Comparison of ENCODE assay signal across 9 cellular contexts in genomic region chr7:95331004-95331337, GRCh38. TPM values are rescaled to one million over a fixed set of nuclear protein-coding genes. Genes with fewer than 3 reads are reported as not detected.
DNase-seq lines count a peak whose midpoint lies in the region; ATAC-seq, FAIRE-seq and TF ChIP-seq lines count a peak whose summit lies in the region.
"Had no signal": no experiment of that assay in that cellular context is flagged by ENCODE, and none has a peak within 500 bp of the region (broad histone marks: within the 10 kb centered on the region; RNA-seq: fewer than 3 reads in every experiment).

No MANE protein-coding gene starts in this region.

- no peak for TF ChIP-seq RAD21 in IMR-90 (IDR thresholded peaks at IDR 0.05; ENCODE audit: low read length)

- no peak overlapping the region for H3K14ac ChIP-seq in IMR-90 (replicated peaks; ENCODE audit: low read depth, low read length)

- POLR2A ChIA-PET in CD8-positive, alpha-beta T cell (lab: Charles Lee) = no interaction called here
- POLR2A ChIA-PET in IMR-90 (lab: Charles Lee; ENCODE audit: unreplicated experiment) = no interaction called here

- no CpG with 5 or more reads among the region's 1 CpG for WGBS in IMR-90 (ENCODE audit: extremely low coverage in 2 of 2, insufficient read length in 1 of 2), 2 experiments

- H3K36me3 ChIP-seq in CD8-positive, alpha-beta T cell (ENCODE audit: insufficient read depth, low read length) = no peaks in the 10 kb centered on the region
- H3K36me3 ChIP-seq in IMR-90 (ENCODE audit: control insufficient read depth, insufficient read depth, low read length) = no peaks in the 10 kb centered on the region

- intact Hi-C loops in CD8-positive, alpha-beta T cell (cut with DNase I, micrococcal nuclease) = loop anchor here in 1 of 2 experiments (5.0 kb wide), 1 partner anchor 106 kb away; the partner anchor contains the start of gene PON2
- intact Hi-C loops in IMR-90 (cut with micrococcal nuclease) (no loop called here), CD14-positive monocyte (cut with micrococcal nuclease) (no loop called here)

- H3K4me1 ChIP-seq in CD8-positive, alpha-beta T cell (ENCODE audit: insufficient read depth, low read length) = peaks cover 5% of the 10 kb centered on the region
- H3K4me1 ChIP-seq in IMR-90 (ENCODE audit: control insufficient read depth, insufficient read depth, low read length) = no peaks in the 10 kb centered on the region

- H3K9me3 Mint-ChIP-seq in CD8-positive, alpha-beta T cell = no peaks in the 10 kb centered on the region
- H3K9me3 Mint-ChIP-seq in immature natural killer cell (no peaks in the 10 kb centered on the region), CD14-positive monocyte (peaks cover 0 to 2% (median 0%) of the 10 kb centered on the region in 7 donors), chondrocyte (ENCODE audit: low read depth) (peaks cover 3% of the 10 kb centered on the region)

- peak overlapping the region; percentile 26 for H3K4me3 ChIP-seq in CD8-positive, alpha-beta T cell (ENCODE audit: low read depth, low read length)
- H3K4me3 ChIP-seq in IMR-90 (ENCODE audit: insufficient read depth, low read depth, low read length) = no peak overlapping the region

- H4K20me1 ChIP-seq in IMR-90 (ENCODE audit: insufficient read depth, low read length) = no peaks in the 10 kb centered on the region

- peaks cover 11% of the 10 kb centered on the region for H3K4me1 Mint-ChIP-seq in CD8-positive, alpha-beta T cell (ENCODE audit: low read depth)
- H3K4me1 Mint-ChIP-seq in immature natural killer cell = peaks cover 11 to 17% of the 10 kb centered on the region in 2 donors
- H3K4me1 Mint-ChIP-seq in CD14-positive monocyte = peaks cover 6% of the 10 kb centered on the region
- H3K4me1 Mint-ChIP-seq in chondrocyte (ENCODE audit: low read depth) = peaks cover 27% of the 10 kb centered on the region

- no peaks in the 10 kb centered on the region for H3K9me3 ChIP-seq in CD8-positive, alpha-beta T cell (ENCODE audit: low read length)
- H3K9me3 ChIP-seq in IMR-90 (ENCODE audit: control insufficient read depth, insufficient read depth, low read length) = no peaks in the 10 kb centered on the region

- no peak overlapping the region for H3K23ac ChIP-seq in IMR-90 (ENCODE audit: low read depth, low read length)

- no peak overlapping the region for H3K4ac ChIP-seq in IMR-90 (ENCODE audit: low read depth, low read length)

- H4K91ac ChIP-seq in IMR-90 (ENCODE audit: insufficient read depth, low read depth, low read length) = no peak overlapping the region

- no peak overlapping the region for H3K27ac ChIP-seq in CD8-positive, alpha-beta T cell (ENCODE audit: low read depth, low read length)
- H3K27ac ChIP-seq in IMR-90 (ENCODE audit: insufficient read depth, low read length) = no peak overlapping the region

- H2BK15ac ChIP-seq in IMR-90 (ENCODE audit: low read depth, low read length) = no peak overlapping the region

- ATAC-seq in CD8-positive, alpha-beta T cell = no peak
- ATAC-seq in GM21447 (IDR thresholded peaks at IDR 0.05; ENCODE audit: unreplicated experiment) (peak; percentile 24), IMR-90 (ENCODE audit: low read depth) (no peak), HG02571 (IDR thresholded peaks at IDR 0.05; ENCODE audit: unreplicated experiment) (no peak)

- TF ChIP-seq CTCF in CD8-positive, alpha-beta T cell (IDR thresholded peaks at IDR 0.05) = no peak
- TF ChIP-seq CTCF in IMR-90 (conservative IDR thresholded peaks at IDR 0.05; ENCODE audit: low read depth, low read length) = no peak
- TF ChIP-seq CTCF in CD14-positive monocyte (IDR thresholded peaks at IDR 0.05) = no peak
- TF ChIP-seq CTCF in chondrocyte (IDR thresholded peaks at IDR 0.05) = no peak

- CTCF ChIA-PET in CD8-positive, alpha-beta T cell (lab: Charles Lee) = interaction anchor here (0.7 to 0.8 kb wide), 2 partner anchors 10 to 145 kb away, joined by 3 to 4 read pairs; no protein-coding TSS in a partner anchor
- CTCF ChIA-PET in IMR-90 (lab: Yijun Ruan, JAX) = no interaction called here

- peak overlapping the region; percentile 74 for H3K27ac Mint-ChIP-seq in CD8-positive, alpha-beta T cell
- H3K27ac Mint-ChIP-seq in immature natural killer cell (peak overlapping the region; percentile 49 to 90 (median 85)), CD14-positive monocyte (no peak overlapping the region), chondrocyte (ENCODE audit: unreplicated experiment) (no peak overlapping the region)

- H3K79me1 ChIP-seq in IMR-90 (ENCODE audit: low read depth in 1 of 2, low read length in 2 of 2) = no peaks in the 10 kb centered on the region

- H2BK120ac ChIP-seq in IMR-90 (ENCODE audit: low read depth, low read length) = no peak overlapping the region

- FAIRE-seq in HTR-8/SVneo (lab: Jason Lieb, UNC) = no peak

- H3K9me1 ChIP-seq in IMR-90 (ENCODE audit: insufficient read depth, low read length) = no peaks in the 10 kb centered on the region

- H4K8ac ChIP-seq in IMR-90 (ENCODE audit: low read depth in 2 of 2, low read length in 2 of 2) = no peak overlapping the region

- no peak for TF ChIP-seq POLR2A in IMR-90 (IDR thresholded peaks at IDR 0.05; ENCODE audit: low read depth, low read length)

- BruUV-seq in IMR-90 (replicated peaks; lab: Mats Ljungman, UMichigan) = no TSS peak

- no peak overlapping the region for H2AK5ac ChIP-seq in IMR-90 (ENCODE audit: low read depth, low read length)

- H2AK9ac ChIP-seq in IMR-90 (replicated peaks; ENCODE audit: low read depth, low read length, poor library complexity) = no peak overlapping the region

- H3K4me2 ChIP-seq in IMR-90 (ENCODE audit: low read depth, low read length) = peak overlapping the region; percentile 84; the same call in 1 of the 2 replicates

- peak overlapping the region; percentile 81 for H3K4me3 Mint-ChIP-seq in CD8-positive, alpha-beta T cell
- H3K4me3 Mint-ChIP-seq in immature natural killer cell (peak overlapping the region; percentile 68 to 80 (median 70)), CD14-positive monocyte (peak overlapping the region in 1 of 2 donors; percentile 80), chondrocyte (ENCODE audit: unreplicated experiment) (no peak overlapping the region)

- peaks cover 3% of the 10 kb centered on the region for H3K27me3 Mint-ChIP-seq in CD8-positive, alpha-beta T cell (ENCODE audit: low read depth)
- H3K27me3 Mint-ChIP-seq in immature natural killer cell (ENCODE audit: low read depth in 3 of 3) (peaks cover under 1 to 2% (median 2%) of the 10 kb centered on the region in 3 donors), CD14-positive monocyte (ENCODE audit: low read depth in 3 of 3) (peaks cover 0 to 2% (median 0%) of the 10 kb centered on the region in 3 donors), chondrocyte (ENCODE audit: low read depth) (peaks cover 5% of the 10 kb centered on the region)

- H3K36me3 Mint-ChIP-seq in CD8-positive, alpha-beta T cell = peaks cover 2% of the 10 kb centered on the region
- no peaks in the 10 kb centered on the region for H3K36me3 Mint-ChIP-seq in immature natural killer cell
- no peaks in the 10 kb centered on the region for H3K36me3 Mint-ChIP-seq in CD14-positive monocyte
- H3K36me3 Mint-ChIP-seq in chondrocyte (ENCODE audit: low read depth) = no peaks in the 10 kb centered on the region

- no peak overlapping the region for H2AFZ ChIP-seq in IMR-90 (replicated peaks; ENCODE audit: low read length, poor library complexity)

- no peak overlapping the region for H3K56ac ChIP-seq in IMR-90 (ENCODE audit: extremely low read depth, insufficient read depth, low read length)

- no peaks in the 10 kb centered on the region for H3K27me3 ChIP-seq in CD8-positive, alpha-beta T cell (ENCODE audit: insufficient read depth, low read length)
- no peaks in the 10 kb centered on the region for H3K27me3 ChIP-seq in IMR-90 (ENCODE audit: control insufficient read depth, insufficient read depth, low read length)

- no peak overlapping the region for H3K18ac ChIP-seq in IMR-90 (ENCODE audit: low read depth, low read length)

- dilution Hi-C loops in IMR-90 (cut with HindIII; ENCODE audit: low sequenced_read_pairs, unreplicated experiment) = no loop called here

- H3K9ac ChIP-seq in IMR-90 (ENCODE audit: low read depth, low read length) = no peak overlapping the region

- DNase-seq in CD8-positive, alpha-beta T cell = no peak
- DNase-seq in IMR-90 (no peak), immature natural killer cell (no peak), HTR-8/SVneo (ENCODE audit: insufficient read length, low spot score) (no peak), CD14-positive monocyte (ENCODE audit: low spot score) (no peak), chondrocyte (ENCODE audit: low spot score) (no peak)

- no peak overlapping the region for H2BK5ac ChIP-seq in IMR-90 (ENCODE audit: low read depth, low read length, poor library complexity, severe bottlenecking)

- H4K5ac ChIP-seq in IMR-90 (ENCODE audit: low read depth, low read length) = no peak overlapping the region

- in situ Hi-C loops in IMR-90 (cut with MboI; ENCODE audit: low sequenced_read_pairs) = no loop called here

- H2BK20ac ChIP-seq in IMR-90 (ENCODE audit: low read depth, low read length) = no peak overlapping the region

TF ChIP-seq in IMR-90, 13 proteins besides CTCF, POLR2A, EP300 and RAD21 (continues in another document):
- no peak for TF ChIP-seq MAFK (IDR thresholded peaks at IDR 0.05; ENCODE audit: low read depth, low read length)
- no peak for TF ChIP-seq NFE2L2 (IDR thresholded peaks at IDR 0.05; ENCODE audit: low read depth, low read length)
- no peak for TF ChIP-seq FOS (IDR thresholded peaks at IDR 0.05; ENCODE audit: low read depth, low read length)
- no peak for TF ChIP-seq RFX5 (IDR thresholded peaks at IDR 0.05; ENCODE audit: low read depth, low read length)
- TF ChIP-seq USF2 (IDR thresholded peaks at IDR 0.05; ENCODE audit: low read depth, low read length) = no peak
- no peak for TF ChIP-seq CEBPB (IDR thresholded peaks at IDR 0.05; ENCODE audit: low read depth, low read length)
- no peak for TF ChIP-seq CHD1 (IDR thresholded peaks at IDR 0.05; ENCODE audit: low read depth, low read length)
- TF ChIP-seq MXI1 (IDR thresholded peaks at IDR 0.05; ENCODE audit: borderline replicate concordance, low read depth, low read length) = no peak
- TF ChIP-seq BHLHE40 (IDR thresholded peaks at IDR 0.05; ENCODE audit: low read depth, low read length) = no peak
- no peak for TF ChIP-seq SMC3 (IDR thresholded peaks at IDR 0.05; ENCODE audit: low read depth, low read length)

RNA-seq across cellular contexts. Expression of gene PON1, which starts 6.6 kb away (rescaled TPM):
- not detected for total RNA-seq in CD8-positive, alpha-beta T cell
- total RNA-seq in IMR-90 (2012; rRNA removed) (not detected in 2 replicates), chondrocyte (not detected in 3 replicates)
- polyA plus RNA-seq in IMR-90 (2012; rRNA removed) (not detected in 2 replicates), immature natural killer cell (under 1 TPM in 1 of 3 donors, not detected in 2; 0.75 TPM), CD14-positive monocyte (not detected)
- not detected in 2 replicates for polyA plus RNA-seq in IMR-90 (2012; cell fraction: cytosol; rRNA removed)
- polyA plus RNA-seq in IMR-90 (2012; cell fraction: nucleus; rRNA removed; ENCODE audit: low replicate concordance) = not detected in 2 replicates
- total RNA-seq: T-helper 2 cell treated with Interferon-gamma antibody and Interleukin-4, amounts not matched to agents 100 ng/mL and 5 ng/mL, for 36 hours had no signal

Comparison
In these comparisons a context has a peak if more than half of its experiments do, and no peak if none do; other contexts are left out.
1. H3K27ac Mint-ChIP-seq: peak in CD8-positive, alpha-beta T cell (single experiment) and immature natural killer cell (6 of 6); none in CD14-positive monocyte (0 of 7) and chondrocyte (single experiment).